1 cellular context compared by ENCODE assay signal in the genomic region with DNA sequence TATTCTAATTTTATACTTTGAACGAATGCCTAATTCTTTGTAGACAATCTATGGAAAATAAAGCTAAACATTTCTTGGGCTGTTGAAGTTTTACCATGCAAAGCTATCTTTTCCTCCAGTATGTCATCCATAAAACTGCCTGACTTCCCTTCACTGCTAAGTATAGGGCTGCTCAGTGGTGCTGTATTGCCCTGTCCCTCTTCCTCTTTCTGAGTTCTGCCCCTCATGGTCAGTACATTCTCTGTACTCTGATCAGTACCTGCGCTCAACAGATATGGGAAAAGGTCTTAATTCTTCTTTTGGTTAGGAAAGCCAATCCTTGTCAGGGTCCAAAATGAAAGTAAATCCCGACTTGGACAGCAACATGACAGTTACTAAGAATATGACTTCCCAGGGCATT.
TF ChIP-seq lines count a peak whose summit lies in the region.

No MANE protein-coding gene starts in this region.

TF ChIP-seq in GM23338, 12 proteins besides CTCF, POLR2A, EP300 and RAD21 (continued from another document):
- TF ChIP-seq, protein P1, sequence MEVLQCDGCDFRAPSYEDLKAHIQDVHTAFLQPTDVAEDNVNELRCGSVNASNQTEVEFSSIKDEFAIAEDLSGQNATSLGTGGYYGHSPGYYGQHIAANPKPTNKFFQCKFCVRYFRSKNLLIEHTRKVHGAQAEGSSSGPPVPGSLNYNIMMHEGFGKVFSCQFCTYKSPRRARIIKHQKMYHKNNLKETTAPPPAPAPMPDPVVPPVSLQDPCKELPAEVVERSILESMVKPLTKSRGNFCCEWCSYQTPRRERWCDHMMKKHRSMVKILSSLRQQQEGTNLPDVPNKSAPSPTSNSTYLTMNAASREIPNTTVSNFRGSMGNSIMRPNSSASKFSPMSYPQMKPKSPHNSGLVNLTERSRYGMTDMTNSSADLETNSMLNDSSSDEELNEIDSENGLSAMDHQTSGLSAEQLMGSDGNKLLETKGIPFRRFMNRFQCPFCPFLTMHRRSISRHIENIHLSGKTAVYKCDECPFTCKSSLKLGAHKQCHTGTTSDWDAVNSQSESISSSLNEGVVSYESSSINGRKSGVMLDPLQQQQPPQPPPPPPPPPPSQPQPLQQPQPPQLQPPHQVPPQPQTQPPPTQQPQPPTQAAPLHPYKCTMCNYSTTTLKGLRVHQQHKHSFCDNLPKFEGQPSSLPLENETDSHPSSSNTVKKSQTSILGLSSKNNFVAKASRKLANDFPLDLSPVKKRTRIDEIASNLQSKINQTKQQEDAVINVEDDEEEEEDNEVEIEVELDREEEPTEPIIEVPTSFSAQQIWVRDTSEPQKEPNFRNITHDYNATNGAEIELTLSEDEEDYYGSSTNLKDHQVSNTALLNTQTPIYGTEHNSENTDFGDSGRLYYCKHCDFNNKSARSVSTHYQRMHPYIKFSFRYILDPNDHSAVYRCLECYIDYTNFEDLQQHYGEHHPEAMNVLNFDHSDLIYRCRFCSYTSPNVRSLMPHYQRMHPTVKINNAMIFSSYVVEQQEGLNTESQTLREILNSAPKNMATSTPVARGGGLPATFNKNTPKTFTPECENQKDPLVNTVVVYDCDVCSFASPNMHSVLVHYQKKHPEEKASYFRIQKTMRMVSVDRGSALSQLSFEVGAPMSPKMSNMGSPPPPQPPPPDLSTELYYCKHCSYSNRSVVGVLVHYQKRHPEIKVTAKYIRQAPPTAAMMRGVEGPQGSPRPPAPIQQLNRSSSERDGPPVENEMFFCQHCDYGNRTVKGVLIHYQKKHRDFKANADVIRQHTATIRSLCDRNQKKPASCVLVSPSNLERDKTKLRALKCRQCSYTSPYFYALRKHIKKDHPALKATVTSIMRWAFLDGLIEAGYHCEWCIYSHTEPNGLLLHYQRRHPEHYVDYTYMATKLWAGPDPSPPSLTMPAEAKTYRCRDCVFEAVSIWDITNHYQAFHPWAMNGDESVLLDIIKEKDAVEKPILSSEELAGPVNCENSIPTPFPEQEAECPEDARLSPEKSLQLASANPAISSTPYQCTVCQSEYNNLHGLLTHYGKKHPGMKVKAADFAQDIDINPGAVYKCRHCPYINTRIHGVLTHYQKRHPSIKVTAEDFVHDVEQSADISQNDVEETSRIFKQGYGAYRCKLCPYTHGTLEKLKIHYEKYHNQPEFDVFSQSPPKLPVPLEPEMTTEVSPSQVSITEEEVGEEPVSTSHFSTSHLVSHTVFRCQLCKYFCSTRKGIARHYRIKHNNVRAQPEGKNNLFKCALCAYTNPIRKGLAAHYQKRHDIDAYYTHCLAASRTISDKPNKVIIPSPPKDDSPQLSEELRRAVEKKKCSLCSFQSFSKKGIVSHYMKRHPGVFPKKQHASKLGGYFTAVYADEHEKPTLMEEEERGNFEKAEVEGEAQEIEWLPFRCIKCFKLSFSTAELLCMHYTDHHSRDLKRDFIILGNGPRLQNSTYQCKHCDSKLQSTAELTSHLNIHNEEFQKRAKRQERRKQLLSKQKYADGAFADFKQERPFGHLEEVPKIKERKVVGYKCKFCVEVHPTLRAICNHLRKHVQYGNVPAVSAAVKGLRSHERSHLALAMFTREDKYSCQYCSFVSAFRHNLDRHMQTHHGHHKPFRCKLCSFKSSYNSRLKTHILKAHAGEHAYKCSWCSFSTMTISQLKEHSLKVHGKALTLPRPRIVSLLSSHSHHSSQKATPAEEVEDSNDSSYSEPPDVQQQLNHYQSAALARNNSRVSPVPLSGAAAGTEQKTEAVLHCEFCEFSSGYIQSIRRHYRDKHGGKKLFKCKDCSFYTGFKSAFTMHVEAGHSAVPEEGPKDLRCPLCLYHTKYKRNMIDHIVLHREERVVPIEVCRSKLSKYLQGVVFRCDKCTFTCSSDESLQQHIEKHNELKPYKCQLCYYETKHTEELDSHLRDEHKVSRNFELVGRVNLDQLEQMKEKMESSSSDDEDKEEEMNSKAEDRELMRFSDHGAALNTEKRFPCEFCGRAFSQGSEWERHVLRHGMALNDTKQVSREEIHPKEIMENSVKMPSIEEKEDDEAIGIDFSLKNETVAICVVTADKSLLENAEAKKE (CRISPR knock-in tag; IDR thresholded peaks at IDR 0.05) = no peak
- TF ChIP-seq JUNB (IDR thresholded peaks at IDR 0.05; ENCODE audit: unreplicated experiment) (no peak), ZNF331 (CRISPR knock-in tag; IDR thresholded peaks at IDR 0.05; ENCODE audit: low read depth) (no peak), STAT1 (IDR thresholded peaks at IDR 0.05; ENCODE audit: unreplicated experiment) (no peak), CREB1 (CRISPR knock-in tag; IDR thresholded peaks at IDR 0.05; ENCODE audit: low read depth) (no peak), POLR2AphosphoS5 (IDR thresholded peaks at IDR 0.05; ENCODE audit: low read depth) (no peak)
